26 cellular contexts compared by ENCODE assay signal in genomic region chr6:92047152-92047551, GRCh38.
"Had no signal": no experiment of that assay in that cellular context is flagged by ENCODE, and none has a peak within 500 bp of the region (broad histone marks: within the 10 kb centered on the region; RNA-seq: fewer than 3 reads in every experiment).

No MANE protein-coding gene starts in this region.

- DNase-seq: colonic mucosa; effector CD8-positive, alpha-beta T cell; foreskin keratinocyte; heart left ventricle; hippocampal formation; left colon; midbrain; naive thymus-derived CD8-positive, alpha-beta T cell; retina; stimulated activated CD4-positive, alpha-beta T cell treated with anti-CD3 and anti-CD28 coated beads, Interleukin-15, amount 100 ng/mL, for 24 hours; stimulated activated CD4-positive, alpha-beta T cell treated with anti-CD3 and anti-CD28 coated beads, Interleukin-2, amount 100 ng/mL, for 48 hours; stimulated activated naive CD4-positive, alpha-beta T cell; stimulated activated naive CD8-positive, alpha-beta T cell treated with anti-CD3 and anti-CD28 coated beads, Interleukin-15, amount 100 ng/mL, for 72 hours; transverse colon; upper lobe of right lung; uterus had no signal

- H3K9me3 Mint-ChIP-seq: dendritic cell treated with granulocyte-macrophage colony-stimulating factor and Interleukin-4, amounts not matched to agents 40 ng/mL and 50 ng/mL, for 4 days; memory B cell; stimulated activated naive CD8-positive, alpha-beta T cell treated with anti-CD3 and anti-CD28 coated beads, Interleukin-15, amount 100 ng/mL, for 72 hours had no signal

- H3K27me3 ChIP-seq: colonic mucosa, esophagus muscularis mucosa, foreskin keratinocyte, gastroesophageal sphincter, heart left ventricle, suprapubic skin, transverse colon, upper lobe of right lung, uterus had no signal

- H3K4me1 Mint-ChIP-seq: central memory CD8-positive, alpha-beta T cell; memory B cell; naive thymus-derived CD8-positive, alpha-beta T cell; stimulated activated naive CD8-positive, alpha-beta T cell treated with anti-CD3 and anti-CD28 coated beads, Interleukin-15, amount 100 ng/mL, for 72 hours had no signal

- H3K4me3 Mint-ChIP-seq: central memory CD8-positive, alpha-beta T cell; dendritic cell treated with granulocyte-macrophage colony-stimulating factor and Interleukin-4, amounts not matched to agents 40 ng/mL and 50 ng/mL, for 4 days; memory B cell; naive thymus-derived CD8-positive, alpha-beta T cell; stimulated activated naive CD8-positive, alpha-beta T cell treated with anti-CD3 and anti-CD28 coated beads, Interleukin-15, amount 100 ng/mL, for 72 hours had no signal

- H3K36me3 ChIP-seq: colonic mucosa, esophagus muscularis mucosa, gastroesophageal sphincter, heart left ventricle, suprapubic skin, transverse colon, upper lobe of right lung, uterus had no signal

- H3K27ac Mint-ChIP-seq: dendritic cell treated with granulocyte-macrophage colony-stimulating factor and Interleukin-4, amounts not matched to agents 40 ng/mL and 50 ng/mL, for 4 days; memory B cell; naive thymus-derived CD8-positive, alpha-beta T cell; stimulated activated naive CD8-positive, alpha-beta T cell treated with anti-CD3 and anti-CD28 coated beads, Interleukin-15, amount 100 ng/mL, for 72 hours had no signal

- H3K36me3 Mint-ChIP-seq: memory B cell; naive thymus-derived CD8-positive, alpha-beta T cell had no signal

- H3K4me1 ChIP-seq: colonic mucosa, esophagus muscularis mucosa, foreskin keratinocyte, gastroesophageal sphincter, heart left ventricle, suprapubic skin, transverse colon, upper lobe of right lung, uterus had no signal

- H3K4me3 ChIP-seq: colonic mucosa, esophagus muscularis mucosa, gastroesophageal sphincter, heart left ventricle, lung, skin epidermis, suprapubic skin, transverse colon, upper lobe of right lung, uterus had no signal

- FAIRE-seq: endothelial cell of umbilical vein, islet of Langerhans had no signal

- H3K27me3 Mint-ChIP-seq: central memory CD8-positive, alpha-beta T cell; dendritic cell treated with granulocyte-macrophage colony-stimulating factor and Interleukin-4, amounts not matched to agents 40 ng/mL and 50 ng/mL, for 4 days; memory B cell; naive thymus-derived CD8-positive, alpha-beta T cell; stimulated activated naive CD8-positive, alpha-beta T cell treated with anti-CD3 and anti-CD28 coated beads, Interleukin-15, amount 100 ng/mL, for 72 hours had no signal

- ATAC-seq: foreskin keratinocyte; gastroesophageal sphincter; heart left ventricle; left colon; naive thymus-derived CD8-positive, alpha-beta T cell; stimulated activated naive CD8-positive, alpha-beta T cell treated with anti-CD3 and anti-CD28 coated beads, Interleukin-15, amount 100 ng/mL, for 72 hours; upper lobe of right lung had no signal

- H3K27ac ChIP-seq: colonic mucosa, esophagus muscularis mucosa, foreskin keratinocyte, gastroesophageal sphincter, heart left ventricle, skin epidermis, suprapubic skin, transverse colon, upper lobe of right lung, uterus had no signal

- H3K9me3 ChIP-seq: colonic mucosa, esophagus muscularis mucosa, gastroesophageal sphincter, heart left ventricle, suprapubic skin, transverse colon, upper lobe of right lung, uterus had no signal
